ENCODE assay signal across 1 cellular context in genomic region chr7:148242271-148242801, GRCh38.
TF ChIP-seq lines count a peak whose summit lies in the region.

No MANE protein-coding gene starts in this region.

TF ChIP-seq in HepG2, 621 proteins besides CTCF, POLR2A, EP300 and RAD21 (continued from another document):
- TF ChIP-seq, protein P1, sequence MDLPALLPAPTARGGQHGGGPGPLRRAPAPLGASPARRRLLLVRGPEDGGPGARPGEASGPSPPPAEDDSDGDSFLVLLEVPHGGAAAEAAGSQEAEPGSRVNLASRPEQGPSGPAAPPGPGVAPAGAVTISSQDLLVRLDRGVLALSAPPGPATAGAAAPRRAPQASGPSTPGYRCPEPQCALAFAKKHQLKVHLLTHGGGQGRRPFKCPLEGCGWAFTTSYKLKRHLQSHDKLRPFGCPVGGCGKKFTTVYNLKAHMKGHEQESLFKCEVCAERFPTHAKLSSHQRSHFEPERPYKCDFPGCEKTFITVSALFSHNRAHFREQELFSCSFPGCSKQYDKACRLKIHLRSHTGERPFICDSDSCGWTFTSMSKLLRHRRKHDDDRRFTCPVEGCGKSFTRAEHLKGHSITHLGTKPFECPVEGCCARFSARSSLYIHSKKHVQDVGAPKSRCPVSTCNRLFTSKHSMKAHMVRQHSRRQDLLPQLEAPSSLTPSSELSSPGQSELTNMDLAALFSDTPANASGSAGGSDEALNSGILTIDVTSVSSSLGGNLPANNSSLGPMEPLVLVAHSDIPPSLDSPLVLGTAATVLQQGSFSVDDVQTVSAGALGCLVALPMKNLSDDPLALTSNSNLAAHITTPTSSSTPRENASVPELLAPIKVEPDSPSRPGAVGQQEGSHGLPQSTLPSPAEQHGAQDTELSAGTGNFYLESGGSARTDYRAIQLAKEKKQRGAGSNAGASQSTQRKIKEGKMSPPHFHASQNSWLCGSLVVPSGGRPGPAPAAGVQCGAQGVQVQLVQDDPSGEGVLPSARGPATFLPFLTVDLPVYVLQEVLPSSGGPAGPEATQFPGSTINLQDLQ (CRISPR knock-in tag; IDR thresholded peaks at IDR 0.05): no peak
- TF ChIP-seq MIXL1 (CRISPR knock-in tag; IDR thresholded peaks at IDR 0.05) (0 out of 2 replicates have a peak, but pooled peaks have one; percentile 30), CREB1 (IDR thresholded peaks at IDR 0.05) (no peak), CREB1 (CRISPR knock-in tag; IDR thresholded peaks at IDR 0.05) (no peak), KDM5B (CRISPR knock-in tag; IDR thresholded peaks at IDR 0.05; ENCODE audit: borderline replicate concordance) (no peak), REPIN1 (CRISPR knock-in tag; IDR thresholded peaks at IDR 0.05; ENCODE audit: borderline replicate concordance, low read depth) (0 out of 2 replicates have a peak, but pooled peaks have one; percentile 44), ATM (IDR thresholded peaks at IDR 0.05; ENCODE audit: borderline replicate concordance) (no peak), ZNF879 (CRISPR knock-in tag; IDR thresholded peaks at IDR 0.05) (no peak), PHF20 (CRISPR knock-in tag; IDR thresholded peaks at IDR 0.05) (no peak), HOXA5 (CRISPR knock-in tag; IDR thresholded peaks at IDR 0.05) (no peak), ZFP36 (IDR thresholded peaks at IDR 0.05; ENCODE audit: borderline replicate concordance, low read depth, low read length, partially characterized antibody) (no peak), ATF6 (CRISPR knock-in tag; conservative IDR thresholded peaks at IDR 0.05) (no peak), HNRNPH1 (optimal IDR thresholded peaks at IDR 0.05; ENCODE audit: low read depth, low read length) (no peak), SIX1 (CRISPR knock-in tag; IDR thresholded peaks at IDR 0.05; ENCODE audit: borderline replicate concordance) (no peak), ZNF556 (CRISPR knock-in tag; IDR thresholded peaks at IDR 0.05; ENCODE audit: borderline replicate concordance) (no peak), ARID3A (IDR thresholded peaks at IDR 0.05; ENCODE audit: low read depth, low read length) (no peak), ZNF557 (CRISPR knock-in tag; IDR thresholded peaks at IDR 0.05) (no peak), ZNF850 (CRISPR knock-in tag; conservative IDR thresholded peaks at IDR 0.05) (no peak), NFYB (CRISPR knock-in tag; IDR thresholded peaks at IDR 0.05) (no peak), TOPORS (CRISPR knock-in tag; IDR thresholded peaks at IDR 0.05) (no peak), RFXANK (CRISPR knock-in tag; IDR thresholded peaks at IDR 0.05) (no peak), ZNF562 (CRISPR knock-in tag; IDR thresholded peaks at IDR 0.05; ENCODE audit: borderline replicate concordance) (no peak), MAFF (IDR thresholded peaks at IDR 0.05; ENCODE audit: low read depth, low read length) (no peak), KAT2B (IDR thresholded peaks at IDR 0.05; ENCODE audit: borderline replicate concordance, low read depth, low read length) (no peak), MTF1 (CRISPR knock-in tag; IDR thresholded peaks at IDR 0.05) (no peak), IRF2 (CRISPR knock-in tag; IDR thresholded peaks at IDR 0.05) (0 out of 2 replicates have a peak, but pooled peaks have one; percentile 23), SMARCC2 (IDR thresholded peaks at IDR 0.05) (no peak), ZIK1 (CRISPR knock-in tag; IDR thresholded peaks at IDR 0.05; ENCODE audit: borderline replicate concordance, low read depth) (no peak), NRL (CRISPR knock-in tag; IDR thresholded peaks at IDR 0.05; ENCODE audit: borderline replicate concordance) (no peak), ZBTB8A (CRISPR knock-in tag; IDR thresholded peaks at IDR 0.05; ENCODE audit: borderline replicate concordance, low read depth) (no peak), HNRNPK (IDR thresholded peaks at IDR 0.05; ENCODE audit: low read depth, low read length, poor library complexity, severe bottlenecking) (no peak), KLF12 (CRISPR knock-in tag; IDR thresholded peaks at IDR 0.05; ENCODE audit: borderline replicate concordance) (peak; percentile 28; the same call in 1 of the 2 replicates), SSRP1 (CRISPR knock-in tag; IDR thresholded peaks at IDR 0.05) (no peak), ZFX (CRISPR knock-in tag; IDR thresholded peaks at IDR 0.05; ENCODE audit: low read depth) (no peak), CEBPZ (IDR thresholded peaks at IDR 0.05; ENCODE audit: low read length) (no peak)
- TF ChIP-seq, protein P2, sequence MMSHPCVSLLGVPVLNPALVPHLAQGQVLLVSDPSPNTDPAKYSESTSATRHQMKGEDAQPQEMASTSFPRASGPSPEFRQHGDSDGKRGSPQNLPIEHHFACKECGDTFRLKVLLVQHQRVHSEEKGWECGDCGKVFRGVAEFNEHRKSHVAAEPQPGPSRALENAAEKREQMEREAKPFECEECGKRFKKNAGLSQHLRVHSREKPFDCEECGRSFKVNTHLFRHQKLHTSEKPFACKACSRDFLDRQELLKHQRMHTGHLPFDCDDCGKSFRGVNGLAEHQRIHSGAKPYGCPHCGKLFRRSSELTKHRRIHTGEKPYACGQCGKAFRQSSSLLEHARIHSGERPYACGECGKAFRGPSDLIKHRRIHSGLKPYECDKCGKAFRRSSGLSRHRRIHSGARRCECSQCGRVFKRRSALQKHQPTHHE (CRISPR knock-in tag; IDR thresholded peaks at IDR 0.05; ENCODE audit: borderline replicate concordance): no peak
